Comparison of ENCODE assay signal across 25 cellular contexts in the genomic region with DNA sequence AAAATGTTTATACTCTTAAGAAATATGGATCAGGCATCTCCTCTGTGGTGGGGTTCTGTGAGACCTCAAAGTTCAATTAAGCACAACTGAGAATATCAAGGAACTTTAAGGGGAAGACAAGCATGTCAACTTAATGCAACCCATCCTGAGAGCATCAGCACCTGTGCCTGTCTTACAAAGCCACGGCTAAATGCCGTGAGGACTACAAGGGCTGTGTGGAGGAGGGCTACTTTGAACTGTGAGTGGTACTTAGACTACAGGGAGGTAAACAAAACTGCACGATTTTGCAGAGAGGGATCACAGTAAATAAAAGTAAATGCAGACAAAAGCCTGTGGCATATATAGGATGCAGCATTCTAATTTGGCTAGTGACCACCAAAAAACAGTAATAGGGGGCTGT.
DNase-seq lines count a peak whose midpoint lies in the region; FAIRE-seq and TF ChIP-seq lines count a peak whose summit lies in the region.
"Had no signal": no experiment of that assay in that cellular context is flagged by ENCODE, and none has a peak within 500 bp of the region (broad histone marks: within the 10 kb centered on the region; RNA-seq: fewer than 3 reads in every experiment).

No MANE protein-coding gene starts in this region.

- FAIRE-seq in GM12892 (lab: Jason Lieb, UNC), result no peak
- FAIRE-seq: A204.1, HepG2, islet of Langerhans, pancreas had no signal

- peak overlapping the region; percentile 41; the same call in 1 of the 2 replicates for H3K27ac ChIP-seq in PC-9
- H3K27ac ChIP-seq: brain microvascular endothelial cell, esophagus squamous epithelium, foreskin keratinocyte, pancreas, upper lobe of left lung had no signal

- CTCF ChIA-PET in PC-9 (lab: Charles Lee), result no interaction called here

- no peak for TF ChIP-seq CTCF in PC-9 (conservative IDR thresholded peaks at IDR 0.05)

- no peaks in the 10 kb centered on the region for H3K36me3 ChIP-seq in PC-9 (ENCODE audit: low read depth)
- H3K36me3 ChIP-seq in HAP-1 (replicated peaks), result no peaks in the 10 kb centered on the region
- H3K36me3 ChIP-seq: brain microvascular endothelial cell, pancreas had no signal

- intact Hi-C loops in PC-9 (cut with micrococcal nuclease; ENCODE audit: unreplicated experiment), result no loop called here

- DNase-seq in NCI-H748 (lab: John Stamatoyannopoulos, UW; ENCODE audit: unreplicated experiment), result peak; percentile 12
- DNase-seq in NCI-H748 treated with DMSO at 0.1 percent for 48 hours (lab: John Stamatoyannopoulos, UW), result no peak
- DNase-seq in NCI-H2029 treated with DMSO at 0.1 percent for 48 hours (lab: John Stamatoyannopoulos, UW), result peak; percentile 32
- no peak for DNase-seq in PC-9
- no peak for DNase-seq in GM12892 (ENCODE audit: insufficient read length)
- DNase-seq in HAP-1 (ENCODE audit: low spot score in 2 of 2), result no peak
- DNase-seq in RPMI8226, result no peak
- DNase-seq in GDM1 (lab: John Stamatoyannopoulos, UW), result no peak
- DNase-seq: activated CD4-positive, alpha-beta memory T cell treated with anti-CD3 and anti-CD28 coated beads, Interleukin-2, amount 10 ng/mL, durations not matched to agents 7 days and 5 days; activated CD8-positive, alpha-beta memory T cell treated with anti-CD3 and anti-CD28 coated beads, Interleukin-2, amount 50 U/mL, for 48 hours; activated naive CD4-positive, alpha-beta T cell treated with anti-CD3 and anti-CD28 coated beads, Interleukin-2, amount 10 ng/mL, durations not matched to agents 7 days and 5 days; brain microvascular endothelial cell; cerebellar nuclear complex; esophagus squamous epithelium; head of caudate nucleus; left ventricle myocardium superior; NCI-H524; pancreas; SHP77 treated with DMSO at 0.1 percent for 48 hours; substantia nigra; upper lobe of left lung had no signal

- no peaks in the 10 kb centered on the region for H3K27me3 ChIP-seq in PC-9 (ENCODE audit: insufficient read depth, low read depth)
- H3K27me3 ChIP-seq in HAP-1 (ENCODE audit: low read depth), result no peaks in the 10 kb centered on the region
- H3K27me3 ChIP-seq: brain microvascular endothelial cell, esophagus squamous epithelium, foreskin keratinocyte, pancreas, upper lobe of left lung had no signal

- in situ Hi-C loops in HAP-1 (cut with MboI; ENCODE audit: low sequenced_read_pairs), result no loop called here

- peak overlapping the region; percentile 27; the same call in 1 of the 2 replicates for H3K4me2 ChIP-seq in PC-9

- no TSS peak for BruUV-seq in PC-9 (replicated peaks; lab: Mats Ljungman, UMichigan)

- peaks cover 9% of the 10 kb centered on the region for H3F3A ChIP-seq in PC-9 (ENCODE audit: insufficient read depth, low read depth)

- POLR2A ChIA-PET in PC-9 (lab: Charles Lee; ENCODE audit: unreplicated experiment), result no interaction called here

- H3K4me3 ChIP-seq in PC-9, result no peak overlapping the region
- no peak overlapping the region for H3K4me3 ChIP-seq in HAP-1
- H3K4me3 ChIP-seq: esophagus squamous epithelium, pancreas, upper lobe of left lung had no signal

- no peaks in the 10 kb centered on the region for H4K20me1 ChIP-seq in PC-9 (ENCODE audit: insufficient read depth)

- no peak for TF ChIP-seq POLR2A in GM12892 (IDR thresholded peaks at IDR 0.05; ENCODE audit: low read depth, low read length)

- H3K4me1 ChIP-seq in PC-9 (replicated peaks; ENCODE audit: insufficient read depth), result peaks cover 17% of the 10 kb centered on the region
- peaks cover 6% of the 10 kb centered on the region for H3K4me1 ChIP-seq in HAP-1
- H3K4me1 ChIP-seq: pancreas, upper lobe of left lung had no signal

- no peaks in the 10 kb centered on the region for H3K9me2 ChIP-seq in PC-9 (ENCODE audit: insufficient read depth)

- H3K9me3 ChIP-seq in PC-9 (ENCODE audit: insufficient read depth, low read depth) (no peaks in the 10 kb centered on the region), HAP-1 (no peaks in the 10 kb centered on the region)
- H3K9me3 ChIP-seq: esophagus squamous epithelium, pancreas, upper lobe of left lung had no signal

- H3K79me2 ChIP-seq in PC-9 (ENCODE audit: low read depth), result no peaks in the 10 kb centered on the region

- no peak overlapping the region for H2AFZ ChIP-seq in PC-9

Comparison
In these comparisons a context has a peak if more than half of its experiments do, and no peak if none do; other contexts are left out.
1. DNase-seq: peak in NCI-H748 (single experiment) and NCI-H2029 treated with DMSO at 0.1 percent for 48 hours (single experiment); none in NCI-H748 treated with DMSO at 0.1 percent for 48 hours (single experiment), PC-9 (0 of 2), GM12892 (single experiment), HAP-1 (0 of 2), RPMI8226 (single experiment) and GDM1 (single experiment).